ENCODE assay signal across 8 cellular contexts in the genomic region with DNA sequence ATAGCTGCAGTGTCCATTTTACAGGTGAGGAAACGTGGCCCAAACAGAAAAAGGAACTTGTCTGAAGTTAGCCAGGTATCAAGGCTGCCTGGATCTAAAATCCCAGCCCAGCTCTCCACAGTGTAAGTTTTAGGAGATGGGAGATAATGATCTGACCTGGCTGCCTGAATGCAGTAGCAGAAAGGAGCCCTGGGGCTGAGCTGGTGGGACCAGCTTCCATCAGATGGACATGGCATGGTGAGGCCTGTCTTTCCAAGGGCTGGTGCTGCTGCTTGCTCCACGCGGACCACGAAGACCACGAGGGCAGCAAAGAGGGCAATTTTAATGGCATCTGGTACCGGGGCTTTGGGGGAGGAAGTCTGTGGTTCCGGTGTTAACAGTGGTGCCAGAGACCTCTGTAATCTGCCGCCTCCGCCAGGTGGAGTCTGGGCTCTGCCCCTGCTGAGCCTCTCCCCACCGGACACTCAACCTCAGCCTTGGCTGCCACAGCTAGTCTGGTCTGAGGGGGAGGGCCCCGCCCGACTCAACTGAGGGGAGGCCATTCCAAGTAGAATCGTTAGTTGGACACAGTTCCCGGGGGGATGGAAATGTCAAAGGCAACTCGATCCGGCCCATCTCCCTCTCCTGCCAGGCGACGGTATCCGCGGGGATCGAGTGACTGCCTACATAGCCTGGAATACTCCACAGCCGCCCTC. TPM values are rescaled to one million over a fixed set of nuclear protein-coding genes. Genes with fewer than 3 reads are reported as not detected.
DNase-seq lines count a peak whose midpoint lies in the region; ATAC-seq, FAIRE-seq and TF ChIP-seq lines count a peak whose summit lies in the region.

No MANE protein-coding gene starts in this region.

- H3K4me1 Mint-ChIP-seq in T-helper 17 cell = peaks cover 40% of the 10 kb centered on the region

- no peaks in the 10 kb centered on the region for H3K27me3 Mint-ChIP-seq in T-helper 17 cell

- 0 out of 2 replicates have a peak, but pooled peaks cover 5% of the 10 kb centered on the region for H3K36me3 ChIP-seq in HUES48 (ENCODE audit: control insufficient read depth, insufficient read depth, low read length)
- peaks cover 0 to 10% of the 10 kb centered on the region in 2 donors for H3K36me3 ChIP-seq in kidney (ENCODE audit: control insufficient read depth in 1 of 2, insufficient read depth in 2 of 2, low read length in 2 of 2)

- H3K9ac ChIP-seq in HUES48 (ENCODE audit: low read depth, low read length) (no peak overlapping the region), kidney (ENCODE audit: low read length in 2 of 2) (peak overlapping the region in 1 of 2 donors; percentile 91)

- no peak for FAIRE-seq in kidney (lab: Jason Lieb, UNC)

- intact Hi-C loops in kidney (cut with DNase I) = no loop called here

- H3K36me3 Mint-ChIP-seq in T-helper 17 cell (ENCODE audit: low read depth) = no peaks in the 10 kb centered on the region

- H3K4me3 ChIP-seq in GM12864 (ENCODE audit: low read depth, low read length) = peak overlapping the region; percentile 58
- H3K4me3 ChIP-seq in HUES48 (ENCODE audit: low read depth, low read length) = peak overlapping the region; percentile 72
- H3K4me3 ChIP-seq in cardiac fibroblast (replicated peaks in 1 of 2; ENCODE audit: low read depth in 2 of 2, low read length in 2 of 2) = peak overlapping the region; percentile 73 to 81
- H3K4me3 ChIP-seq in kidney (ENCODE audit: low read length in 2 of 2) = peak overlapping the region; percentile 75 to 82

- H3K9me3 ChIP-seq in HUES48 (ENCODE audit: control insufficient read depth, insufficient read depth, low read length) = no peaks in the 10 kb centered on the region
- H3K9me3 ChIP-seq in T-helper 17 cell (ENCODE audit: control insufficient read depth, low read length, poor library complexity, severe bottlenecking) = no peaks in the 10 kb centered on the region
- H3K9me3 ChIP-seq in kidney (ENCODE audit: control insufficient read depth in 1 of 2, low read length in 2 of 2) = no peaks in the 10 kb centered on the region

- H3K27ac ChIP-seq in HUES48 (ENCODE audit: low read depth, low read length) (peak overlapping the region; percentile 70), kidney (ENCODE audit: low read depth in 2 of 2, low read length in 2 of 2) (peak overlapping the region; percentile 85 to 91)

- H3K27ac Mint-ChIP-seq in T-helper 17 cell = peak overlapping the region; percentile 73

- peak overlapping the region; percentile 93 for H3K4me3 Mint-ChIP-seq in T-helper 17 cell

- H3K4me1 ChIP-seq in HUES48 (ENCODE audit: control insufficient read depth, insufficient read depth, low read length) (peaks cover 21% of the 10 kb centered on the region), kidney (ENCODE audit: control insufficient read depth in 1 of 2, insufficient read depth in 1 of 2, low read depth in 1 of 2, low read length in 2 of 2) (peaks cover 10 to 20% of the 10 kb centered on the region in 2 donors)

- ATAC-seq in T-helper 17 cell = peak; percentile 16
- no peak for ATAC-seq in HG03571 (IDR thresholded peaks at IDR 0.05; ENCODE audit: unreplicated experiment)

- DNase-seq in GM12864 (ENCODE audit: low read depth) (no peak), T-helper 17 cell (peak in 2 of 3 donors; percentile 29 to 34), cardiac fibroblast (ENCODE audit: low read depth in 2 of 2) (peak in 1 of 2 donors; percentile 17), kidney (peak; percentile 85), epidermal melanocyte (ENCODE audit: insufficient read length, low spot score) (no peak)
- peak; percentile 27 for DNase-seq in stimulated activated CD4-positive, alpha-beta T cell treated with anti-CD3 and anti-CD28 coated beads, Interleukin-12 subunit alpha, Interleukin-12 subunit beta, amount 100 ng/mL, for 4 hours

- peak; percentile 31 for TF ChIP-seq CTCF in GM12864 (IDR thresholded peaks at IDR 0.05; ENCODE audit: low read depth, low read length, missing control alignments)
- no peak for TF ChIP-seq CTCF in cardiac fibroblast (IDR thresholded peaks at IDR 0.05; ENCODE audit: low read depth, low read length)
- TF ChIP-seq CTCF in kidney (IDR thresholded peaks at IDR 0.05; ENCODE audit: borderline replicate concordance, extremely low read depth, insufficient read depth) = peak; percentile 20

- H3K27me3 ChIP-seq in HUES48 (ENCODE audit: control insufficient read depth, insufficient read depth, low read length) = peaks cover 21% of the 10 kb centered on the region

RNA-seq across cellular contexts. Expression of gene MYORG, which starts 0.7 kb away (rescaled TPM):
- total RNA-seq in T-helper 17 cell = under 1 TPM; 0.42 to 0.65 TPM
- 8.1 TPM for total RNA-seq in kidney
- polyA plus RNA-seq in kidney (ENCODE audit: insufficient read depth, low read depth, low replicate concordance) = 13.5 TPM

RNA-seq across cellular contexts. Expression of gene NUDT2, which starts 46.7 kb away (rescaled TPM):
- total RNA-seq in T-helper 17 cell = 10 to 100 TPM; 11.2 to 15.0 TPM
- total RNA-seq in kidney = 12.6 TPM
- 32.1 TPM for polyA plus RNA-seq in kidney (ENCODE audit: insufficient read depth, low read depth, low replicate concordance)

RNA-seq across cellular contexts. Expression of gene KIF24, which starts 47.0 kb away (rescaled TPM):
- total RNA-seq in T-helper 17 cell = under 1 TPM; 0.08 to 0.12 TPM
- 2.8 TPM for total RNA-seq in kidney
- polyA plus RNA-seq in kidney (ENCODE audit: insufficient read depth, low read depth, low replicate concordance) = 0.58 TPM

Comparison
In these comparisons a context has a peak if more than half of its experiments do, and no peak if none do; other contexts are left out.
1. DNase-seq: peak in T-helper 17 cell (2 of 3), kidney (single experiment) and stimulated activated CD4-positive, alpha-beta T cell treated with anti-CD3 and anti-CD28 coated beads, Interleukin-12 subunit alpha, Interleukin-12 subunit beta, amount 100 ng/mL, for 4 hours (single experiment); none in GM12864 (single experiment) and epidermal melanocyte (single experiment).
2. Peak in every context shown above with its lines, with median percentiles within 50 percentile points of each other: H3K4me3 ChIP-seq.